Comparison of ENCODE assay signal across 26 cellular contexts in genomic region chr6:41049548-41049947, GRCh38. TPM values are rescaled to one million over a fixed set of nuclear protein-coding genes. Genes with fewer than 3 reads are reported as not detected.
A peak's percentile ranks its signal among the peaks of the same experiment; 100 is the strongest.
DNase-seq lines count a peak whose midpoint lies in the region; ATAC-seq, FAIRE-seq and TF ChIP-seq lines count a peak whose summit lies in the region.
"Had no signal": no experiment of that assay in that cellular context is flagged by ENCODE, and none has a peak within 500 bp of the region (broad histone marks: within the 10 kb centered on the region; RNA-seq: fewer than 3 reads in every experiment).

No MANE protein-coding gene starts in this region.

- TF ChIP-seq CTCF in GM23338 (conservative IDR thresholded peaks at IDR 0.05; ENCODE audit: low read depth in 2 of 2) (no peak), K562 (IDR thresholded peaks at IDR 0.05 in 2 of 3, conservative IDR thresholded peaks at IDR 0.05 in 1 of 3; ENCODE audit: insufficient read depth in 2 of 3, low read depth in 1 of 3, low read length in 3 of 3) (no peak), hepatocyte (IDR thresholded peaks at IDR 0.05; ENCODE audit: poor library complexity) (no peak), GM13976 (IDR thresholded peaks at IDR 0.05; ENCODE audit: borderline replicate concordance, control extremely low read depth, extremely low read depth, insufficient read depth, missing control alignments) (no peak)

- no peak overlapping the region for H3K18ac ChIP-seq in trophoblast cell (ENCODE audit: low read length)

- H4K12ac ChIP-seq in trophoblast cell (ENCODE audit: low read depth, low read length): no peak overlapping the region

- FAIRE-seq in K562 (lab: Jason Lieb, UNC): no peak
- FAIRE-seq: small intestine had no signal

- no TSS peak for BruUV-seq in K562 (replicated peaks; lab: Mats Ljungman, UMichigan)

- no peak overlapping the region for H3K23ac ChIP-seq in trophoblast cell (ENCODE audit: low read length)

- no peaks in the 10 kb centered on the region for H3K36me3 ChIP-seq in GM23338 (ENCODE audit: insufficient read depth)
- no peaks in the 10 kb centered on the region for H3K36me3 ChIP-seq in K562 (ENCODE audit: control insufficient read depth, insufficient read depth, low read length)
- H3K36me3 ChIP-seq in hepatocyte (replicated peaks; ENCODE audit: insufficient read depth, low read depth): no peaks in the 10 kb centered on the region
- no peaks in the 10 kb centered on the region for H3K36me3 ChIP-seq in trophoblast cell (ENCODE audit: control insufficient read depth in 1 of 2, insufficient read depth in 2 of 2, low read length in 2 of 2)
- H3K36me3 ChIP-seq: ascending aorta, esophagus squamous epithelium had no signal

- H2AK5ac ChIP-seq in trophoblast cell (ENCODE audit: low read length): no peak overlapping the region

- H4K91ac ChIP-seq in trophoblast cell (ENCODE audit: low read depth, low read length): peak overlapping the region; percentile 60

- in situ Hi-C loops in K562 (cut with MboI) (loop anchor here (25.0 kb wide), 1 partner anchor 1687 kb away; no protein-coding TSS in a partner anchor), GM13976 (cut with MboI; ENCODE audit: low sequenced_read_pairs, unreplicated experiment) (no loop called here)

- no peaks in the 10 kb centered on the region for H3K36me3 Mint-ChIP-seq in GM23338 (ENCODE audit: low read depth)
- H3K36me3 Mint-ChIP-seq in activated CD4-positive, alpha-beta T cell treated with anti-CD3 and anti-CD28 coated beads for 36 hours (ENCODE audit: low read depth): peaks cover 13% of the 10 kb centered on the region

- H3K9me1 ChIP-seq in K562 (ENCODE audit: control insufficient read depth, insufficient read depth, low read length): no peaks in the 10 kb centered on the region

- peaks cover 2% of the 10 kb centered on the region for H3K27me3 Mint-ChIP-seq in GM23338 (ENCODE audit: insufficient read depth, low read depth, poor library complexity)
- no peaks in the 10 kb centered on the region for H3K27me3 Mint-ChIP-seq in activated CD4-positive, alpha-beta T cell treated with anti-CD3 and anti-CD28 coated beads for 36 hours
- H3K27me3 Mint-ChIP-seq: activated T-cell treated with anti-CD3 and anti-CD28 coated beads, Interleukin-2, amount 50 U/mL, for 24 hours; CD8-positive, alpha-beta memory T cell; stimulated activated naive CD8-positive, alpha-beta T cell treated with anti-CD3 and anti-CD28 coated beads, Interleukin-15, amount 100 ng/mL, for 72 hours had no signal

- no peak overlapping the region for H2AFZ ChIP-seq in GM23338
- H2AFZ ChIP-seq in K562 (ENCODE audit: low read depth, low read length): no peak overlapping the region
- H2AFZ ChIP-seq in hepatocyte: no peak overlapping the region
- no peak overlapping the region for H2AFZ ChIP-seq in trophoblast cell (ENCODE audit: insufficient read depth, low read length, poor library complexity)

- peaks cover 19% of the 10 kb centered on the region for H3K4me1 Mint-ChIP-seq in GM23338
- H3K4me1 Mint-ChIP-seq in activated CD4-positive, alpha-beta T cell treated with anti-CD3 and anti-CD28 coated beads for 36 hours: peaks cover 17% of the 10 kb centered on the region

- H3F3A ChIP-seq in GM23338 (replicated peaks; ENCODE audit: low read depth): no peaks in the 10 kb centered on the region

- POLR2A ChIA-PET in K562 (lab: Yijun Ruan, JAX): interaction anchor here (0.6 to 1.7 kb wide), 4 partner anchors 13 to 1714 kb away, joined by 3 to 4 read pairs (median 3); no protein-coding TSS in a partner anchor
- POLR2A ChIA-PET in activated CD4-positive, alpha-beta T cell treated with anti-CD3 and anti-CD28 coated beads for 36 hours (lab: Charles Lee): interaction anchor here (0.6 kb wide), 1 partner anchor 36 kb away, joined by 11 read pairs; no protein-coding TSS in a partner anchor

- no peak overlapping the region for H3K4me3 Mint-ChIP-seq in GM23338
- H3K4me3 Mint-ChIP-seq in activated CD4-positive, alpha-beta T cell treated with anti-CD3 and anti-CD28 coated beads for 36 hours: no peak overlapping the region
- H3K4me3 Mint-ChIP-seq: activated T-cell treated with anti-CD3 and anti-CD28 coated beads, Interleukin-2, amount 50 U/mL, for 24 hours; CD8-positive, alpha-beta memory T cell; stimulated activated naive CD8-positive, alpha-beta T cell treated with anti-CD3 and anti-CD28 coated beads, Interleukin-15, amount 100 ng/mL, for 72 hours had no signal

- H3K9ac ChIP-seq in K562 (ENCODE audit: insufficient read depth in 1 of 2, low read depth in 2 of 2, low read length in 2 of 2): no peak overlapping the region
- no peak overlapping the region for H3K9ac ChIP-seq in trophoblast cell (ENCODE audit: low read length)

- intact Hi-C loops in K562 (cut with micrococcal nuclease): no loop called here
- intact Hi-C loops in activated CD4-positive, alpha-beta T cell treated with anti-CD3 and anti-CD28 coated beads for 36 hours (cut with DNase I, micrococcal nuclease): no loop called here

- H2BK120ac ChIP-seq in trophoblast cell (ENCODE audit: insufficient read depth, low read length, poor library complexity): peak overlapping the region; percentile 4

- H3K9me3 ChIP-seq in K562 (replicated peaks; ENCODE audit: control insufficient read depth, insufficient read depth, low read depth, low read length) (no peaks in the 10 kb centered on the region), hepatocyte (ENCODE audit: low read depth) (no peaks in the 10 kb centered on the region), trophoblast cell (ENCODE audit: insufficient read depth, low read depth, low read length) (no peaks in the 10 kb centered on the region)
- H3K9me3 ChIP-seq: ascending aorta, esophagus squamous epithelium, tibial nerve had no signal

- H3K4me2 ChIP-seq in GM23338 (no peak overlapping the region), K562 (ENCODE audit: insufficient read depth, low read length) (no peak overlapping the region), hepatocyte (peak overlapping the region; percentile 6), trophoblast cell (ENCODE audit: low read length) (peak overlapping the region; percentile 34)

- H3K14ac ChIP-seq in trophoblast cell (ENCODE audit: low read length): no peak overlapping the region

- H4K8ac ChIP-seq in trophoblast cell (ENCODE audit: low read depth, low read length): no peak overlapping the region

- ATAC-seq in GM23338: peak; percentile 39; the same call in 2 of the 3 replicates
- ATAC-seq in K562: no peak
- ATAC-seq in activated CD4-positive, alpha-beta T cell treated with anti-CD3 and anti-CD28 coated beads for 36 hours: no peak
- ATAC-seq in HG02623 (IDR thresholded peaks at IDR 0.05; ENCODE audit: unreplicated experiment): no peak
- ATAC-seq: left lobe of liver; stimulated activated naive CD8-positive, alpha-beta T cell treated with anti-CD3 and anti-CD28 coated beads, Interleukin-15, amount 100 ng/mL, for 72 hours had no signal

- DNase-seq in GM23338 (ENCODE audit: low spot score) (no peak), K562 (ENCODE audit: extremely low read depth in 1 of 4, low spot score in 3 of 4) (no peak), hepatocyte (ENCODE audit: low spot score) (peak; percentile 48), trophoblast cell (no peak), NCI-H146 treated with DMSO at 0.1 percent for 48 hours (lab: John Stamatoyannopoulos, UW; ENCODE audit: unreplicated experiment) (no peak), GM13976 (ENCODE audit: low spot score) (no peak)
- DNase-seq in activated CD4-positive, alpha-beta T cell treated with anti-CD3 and anti-CD28 coated beads for 36 hours: no peak
- DNase-seq: activated naive CD4-positive, alpha-beta T cell treated with Interleukin-2 at 50 U/mL for 16 hours; activated T-cell treated with anti-CD3 and anti-CD28 coated beads, Interleukin-2, amount 50 U/mL, for 24 hours; CD8-positive, alpha-beta memory T cell; DMS79; effector memory CD4-positive, alpha-beta T cell; esophagus squamous epithelium; HCEC 1CT; NCI-H2029 treated with DMSO at 0.1 percent for 48 hours; NCI-H510A treated with DMSO at 0.1 percent for 48 hours; NK-92 treated with Interleukin-12 subunit alpha and Interleukin-12 subunit beta, amount 100 ng/mL, for 24 hours; posterior cingulate gyrus; small intestine; stimulated activated CD4-positive, alpha-beta T cell treated with anti-CD3 and anti-CD28 coated beads, Interleukin-2, amount 100 ng/mL, for 48 hours; stimulated activated naive CD8-positive, alpha-beta T cell treated with anti-CD3 and anti-CD28 coated beads, Interleukin-15, amount 100 ng/mL, for 72 hours had no signal

- no peaks in the 10 kb centered on the region for H3K79me2 ChIP-seq in GM23338 (replicated peaks; ENCODE audit: insufficient read depth)
- no peaks in the 10 kb centered on the region for H3K79me2 ChIP-seq in K562 (ENCODE audit: control insufficient read depth, insufficient read depth, low read length)
- H3K79me2 ChIP-seq in hepatocyte: no peaks in the 10 kb centered on the region
- H3K79me2 ChIP-seq in trophoblast cell (ENCODE audit: control insufficient read depth, insufficient read depth, low read length, poor library complexity): no peaks in the 10 kb centered on the region

- TF ChIP-seq EP300 in K562 (IDR thresholded peaks at IDR 0.05; ENCODE audit: low read length): no peak

- TF ChIP-seq POLR2A in K562 (conservative IDR thresholded peaks at IDR 0.05): no peak

- no peak overlapping the region for H2BK5ac ChIP-seq in trophoblast cell (ENCODE audit: low read depth, low read length, poor library complexity)

- H3K27ac ChIP-seq in GM23338 (ENCODE audit: low read depth): no peak overlapping the region
- H3K27ac ChIP-seq in K562 (ENCODE audit: extremely low read depth, low read depth, low read length): no peak overlapping the region
- peak overlapping the region; percentile 72 for H3K27ac ChIP-seq in hepatocyte
- H3K27ac ChIP-seq in trophoblast cell (ENCODE audit: low read depth, low read length): peak overlapping the region; percentile 74
- H3K27ac ChIP-seq: ascending aorta, esophagus squamous epithelium, tibial nerve had no signal

- no peak for TF ChIP-seq RAD21 in K562 (CRISPR knock-in tag; conservative IDR thresholded peaks at IDR 0.05 in 1 of 2, IDR thresholded peaks at IDR 0.05 in 1 of 2)

- WGBS in K562 (ENCODE audit: insufficient coverage, low coverage, missing lambda C conversion rate): 38% methylated on average over 2 of the region's 2 CpGs
- WGBS in hepatocyte (ENCODE audit: low lambda C conversion rate, missing lambda C conversion rate): 28% methylated on average over 2 of the region's 2 CpGs
- no CpG with 5 or more reads among the region's 2 CpGs for WGBS in trophoblast cell (ENCODE audit: extremely low coverage, insufficient coverage, insufficient read length)

- H2BK12ac ChIP-seq in trophoblast cell (ENCODE audit: low read length): no peak overlapping the region

- CTCF ChIA-PET in K562 (lab: Yijun Ruan, JAX; ENCODE audit: low intra/inter-chr PET ratio): interaction anchor here (0.6 kb wide), 1 partner anchor 57 kb away, joined by 3 read pairs; no protein-coding TSS in a partner anchor
- CTCF ChIA-PET in activated CD4-positive, alpha-beta T cell treated with anti-CD3 and anti-CD28 coated beads for 36 hours (lab: Charles Lee): interaction anchor here (1.6 to 1.9 kb wide), 2 partner anchors 10 to 18 kb away, joined by 5 to 9 read pairs; partner anchors contain the start of gene UNC5CL

- H3K27me3 ChIP-seq in GM23338 (ENCODE audit: insufficient read depth): no peaks in the 10 kb centered on the region
- no peaks in the 10 kb centered on the region for H3K27me3 ChIP-seq in K562 (ENCODE audit: control insufficient read depth in 2 of 2, insufficient read depth in 2 of 2, low read length in 2 of 2)
- H3K27me3 ChIP-seq in hepatocyte: no peaks in the 10 kb centered on the region
- H3K27me3 ChIP-seq in trophoblast cell (ENCODE audit: insufficient read depth, low read length): no peaks in the 10 kb centered on the region
- H3K27me3 ChIP-seq: ascending aorta, esophagus squamous epithelium, tibial nerve had no signal

- no peaks in the 10 kb centered on the region for H3K9me2 ChIP-seq in GM23338 (ENCODE audit: insufficient read depth)
- H3K9me2 ChIP-seq in hepatocyte (replicated peaks; ENCODE audit: insufficient read depth): no peaks in the 10 kb centered on the region

- peaks cover 14% of the 10 kb centered on the region for H3K79me1 ChIP-seq in trophoblast cell (ENCODE audit: low read length)

- H3K4me3 ChIP-seq in GM23338: no peak overlapping the region
- H3K4me3 ChIP-seq in K562: no peak overlapping the region
- H3K4me3 ChIP-seq in hepatocyte: no peak overlapping the region
- H3K4me3 ChIP-seq in trophoblast cell (ENCODE audit: low read depth, low read length): no peak overlapping the region
- H3K4me3 ChIP-seq: ascending aorta, esophagus squamous epithelium, tibial nerve had no signal

- H3K4me1 ChIP-seq in GM23338 (ENCODE audit: insufficient read depth) (peaks cover 12% of the 10 kb centered on the region), K562 (replicated peaks in 1 of 2; ENCODE audit: control insufficient read depth in 2 of 2, insufficient read depth in 2 of 2, low read length in 2 of 2) (peaks cover 4 to 12% of the 10 kb centered on the region in 2 experiments), hepatocyte (ENCODE audit: insufficient read depth) (peaks cover 74% of the 10 kb centered on the region), trophoblast cell (ENCODE audit: control insufficient read depth in 1 of 2, insufficient read depth in 2 of 2, low read length in 2 of 2) (peaks cover 22 to 29% of the 10 kb centered on the region in 2 experiments)
- H3K4me1 ChIP-seq: ascending aorta, tibial nerve had no signal

- H4K20me1 ChIP-seq in GM23338 (replicated peaks; ENCODE audit: insufficient read depth): no peaks in the 10 kb centered on the region
- H4K20me1 ChIP-seq in K562 (replicated peaks; ENCODE audit: control insufficient read depth, insufficient read depth, low read length): peaks cover 4% of the 10 kb centered on the region; the same call in 1 of the 2 replicates
- no peaks in the 10 kb centered on the region for H4K20me1 ChIP-seq in hepatocyte (ENCODE audit: insufficient read depth, poor library complexity, severe bottlenecking)

- no peaks in the 10 kb centered on the region for H3K9me3 Mint-ChIP-seq in GM23338
- no peaks in the 10 kb centered on the region for H3K9me3 Mint-ChIP-seq in activated CD4-positive, alpha-beta T cell treated with anti-CD3 and anti-CD28 coated beads for 36 hours (ENCODE audit: low read depth)
- H3K9me3 Mint-ChIP-seq: activated T-cell treated with anti-CD3 and anti-CD28 coated beads, Interleukin-2, amount 50 U/mL, for 24 hours; CD8-positive, alpha-beta memory T cell had no signal

- H3K27ac Mint-ChIP-seq in GM23338: no peak overlapping the region
- no peak overlapping the region for H3K27ac Mint-ChIP-seq in activated CD4-positive, alpha-beta T cell treated with anti-CD3 and anti-CD28 coated beads for 36 hours
- H3K27ac Mint-ChIP-seq: activated T-cell treated with anti-CD3 and anti-CD28 coated beads, Interleukin-2, amount 50 U/mL, for 24 hours had no signal

- no peak overlapping the region for H3K4ac ChIP-seq in trophoblast cell (ENCODE audit: low read depth, low read length)

RNA-seq across cellular contexts. Expression of gene APOBEC2, which starts 3.5 kb away (rescaled TPM):
- total RNA-seq in GM23338 (2014; rRNA removed; shearing (Covaris generic)): not detected in 2 replicates
- polyA plus RNA-seq in GM23338 (2016; fragmentation: Nextera tagmentation; extraction: Ambion mirVana) (0.77 and 2.4 TPM in 2 replicates), K562 (2011; rRNA removed) (not detected in 2 replicates), K562 (2014; fragmentation: Illumina TruSeq; extraction: Trizol) (not detected in 2 replicates), K562 (2014; fragmentation: Nextera tagmentation; extraction: Ambion mirVana) (1 to 10 TPM in 1 of 2 experiments, under 1 TPM in 1; 0.25 to 1.6 TPM), K562 (2014; rRNA removed) (not detected in 2 replicates), hepatocyte (2.8 and 4.3 TPM in 2 replicates)
- not detected in 2 replicates for total RNA-seq in K562 (2011; cell fraction: chromatin; rRNA removed; ENCODE audit: low replicate concordance)
- not detected in 2 replicates for total RNA-seq in K562 (2011; cell fraction: nucleolus; rRNA removed)
- total RNA-seq in K562 (2011; cell fraction: nucleoplasm; rRNA removed): not detected in 2 replicates
- total RNA-seq in K562 (2014; rRNA removed) (not detected in 2 replicates), K562 (2014; rRNA removed; fragmentation: Illumina TruSeq; extraction: Trizol) (not detected in 2 replicates), K562 (2015; rRNA removed; fragmentation: Illumina TruSeq; extraction: Trizol) (not detected in 2 replicates), K562 (2021) (not detected in 2 replicates), hepatocyte (2.9 and 3.1 TPM in 2 replicates)
- not detected in 2 replicates for polyA plus RNA-seq in K562 (2011; cell fraction: cytosol; rRNA removed)
- polyA plus RNA-seq in K562 (2011; cell fraction: nucleus; rRNA removed): not detected in 2 replicates
- 0.10 and 0.61 TPM in 2 replicates for polyA plus RNA-seq in K562 (2012)
- polyA minus RNA-seq in K562 (2011; rRNA and poly(A)+ RNA removed): not detected in 2 replicates
- not detected in 2 replicates for polyA minus RNA-seq in K562 (2011; cell fraction: cytosol; rRNA and poly(A)+ RNA removed)
- not detected in 2 replicates for polyA minus RNA-seq in K562 (2011; cell fraction: nucleus; rRNA and poly(A)+ RNA removed)
- 0.60 and 0.69 TPM in 2 replicates for polyA plus RNA-seq in trophoblast cell (2013)
- total RNA-seq in activated CD4-positive, alpha-beta T cell treated with anti-CD3 and anti-CD28 coated beads for 36 hours: not detected
- total RNA-seq: ascending aorta; CD8-positive, alpha-beta memory T cell; HT1080; left lobe of liver; tibial nerve had no signal
- polyA plus RNA-seq: CD8-positive, alpha-beta memory T cell had no signal

RNA-seq across cellular contexts. Expression of gene TSPO2, which starts 7.3 kb away (rescaled TPM):
- total RNA-seq in GM23338 (2014; rRNA removed; shearing (Covaris generic)): not detected in 2 replicates
- polyA plus RNA-seq in GM23338 (2016; fragmentation: Nextera tagmentation; extraction: Ambion mirVana): 0.31 TPM in 1 of 2 replicates, not detected in the other
- total RNA-seq in K562 (2011; cell fraction: chromatin; rRNA removed; ENCODE audit: low replicate concordance): not detected in 2 replicates
- total RNA-seq in K562 (2011; cell fraction: nucleolus; rRNA removed): not detected in 2 replicates
- not detected in 2 replicates for total RNA-seq in K562 (2011; cell fraction: nucleoplasm; rRNA removed)
- not detected in 2 replicates for total RNA-seq in K562 (2014; rRNA removed)
- total RNA-seq in K562 (2014; rRNA removed; fragmentation: Illumina TruSeq; extraction: Trizol): not detected in 2 replicates
- not detected in 2 replicates for total RNA-seq in K562 (2015; rRNA removed; fragmentation: Illumina TruSeq; extraction: Trizol)
- total RNA-seq in K562 (2021): not detected in 2 replicates
- 0.12 TPM in 1 of 2 replicates, not detected in the other for polyA plus RNA-seq in K562 (2011; rRNA removed)
- not detected in 2 replicates for polyA plus RNA-seq in K562 (2011; cell fraction: cytosol; rRNA removed)
- polyA plus RNA-seq in K562 (2011; cell fraction: nucleus; rRNA removed): not detected in 2 replicates
- 0.19 TPM in 1 of 2 replicates, not detected in the other for polyA plus RNA-seq in K562 (2012)
- polyA plus RNA-seq in K562 (2014; fragmentation: Illumina TruSeq; extraction: Trizol): not detected in 2 replicates
- not detected for polyA plus RNA-seq in K562 (2014; fragmentation: Nextera tagmentation; extraction: Ambion mirVana)
- polyA plus RNA-seq in K562 (2014; rRNA removed): not detected in 2 replicates
- polyA minus RNA-seq in K562 (2011; rRNA and poly(A)+ RNA removed): not detected in 2 replicates
- polyA minus RNA-seq in K562 (2011; cell fraction: cytosol; rRNA and poly(A)+ RNA removed): not detected in 2 replicates
- polyA minus RNA-seq in K562 (2011; cell fraction: nucleus; rRNA and poly(A)+ RNA removed): not detected in 2 replicates
- total RNA-seq in hepatocyte: 0.27 TPM in 1 of 2 replicates, not detected in the other
- polyA plus RNA-seq in hepatocyte: 0.36 and 2.7 TPM in 2 replicates
- not detected in 2 replicates for polyA plus RNA-seq in trophoblast cell (2013)
- total RNA-seq in activated CD4-positive, alpha-beta T cell treated with anti-CD3 and anti-CD28 coated beads for 36 hours: not detected
- total RNA-seq: ascending aorta; CD8-positive, alpha-beta memory T cell; esophagus squamous epithelium; tibial nerve had no signal
- polyA plus RNA-seq: CD8-positive, alpha-beta memory T cell had no signal

RNA-seq across cellular contexts. Expression of gene UNC5CL, which starts 10.5 kb away (rescaled TPM):
- 1.2 and 2.4 TPM in 2 replicates for total RNA-seq in GM23338 (2014; rRNA removed; shearing (Covaris generic))
- polyA plus RNA-seq in GM23338 (2016; fragmentation: Nextera tagmentation; extraction: Ambion mirVana) (0.57 and 0.87 TPM in 2 replicates), K562 (2011; rRNA removed) (0.82 and 1.7 TPM in 2 replicates), K562 (2014; fragmentation: Illumina TruSeq; extraction: Trizol) (0.59 and 0.80 TPM in 2 replicates), K562 (2014; fragmentation: Nextera tagmentation; extraction: Ambion mirVana) (under 1 TPM in 1 of 2 experiments, not detected in 1; 0.07 TPM), K562 (2014; rRNA removed) (1.8 TPM in 2 replicates), hepatocyte (37.1 and 41.3 TPM in 2 replicates)
- total RNA-seq in K562 (2011; cell fraction: chromatin; rRNA removed; ENCODE audit: low replicate concordance): 2.7 and 3.1 TPM in 2 replicates
- 1.6 and 2.0 TPM in 2 replicates for total RNA-seq in K562 (2011; cell fraction: nucleolus; rRNA removed)
- 2.5 and 3.7 TPM in 2 replicates for total RNA-seq in K562 (2011; cell fraction: nucleoplasm; rRNA removed)
- total RNA-seq in K562 (2014; rRNA removed) (0.33 and 0.95 TPM in 2 replicates), K562 (2014; rRNA removed; fragmentation: Illumina TruSeq; extraction: Trizol) (0.35 and 0.40 TPM in 2 replicates), K562 (2015; rRNA removed; fragmentation: Illumina TruSeq; extraction: Trizol) (0.33 and 0.53 TPM in 2 replicates), K562 (2021) (0.64 and 0.78 TPM in 2 replicates), hepatocyte (38.1 and 42.9 TPM in 2 replicates)
- 0.72 and 1.2 TPM in 2 replicates for polyA plus RNA-seq in K562 (2011; cell fraction: cytosol; rRNA removed)
- 7.8 and 9.9 TPM in 2 replicates for polyA plus RNA-seq in K562 (2011; cell fraction: nucleus; rRNA removed)
- polyA plus RNA-seq in K562 (2012): 0.70 and 2.4 TPM in 2 replicates
- polyA minus RNA-seq in K562 (2011; rRNA and poly(A)+ RNA removed): 0.21 and 0.39 TPM in 2 replicates
- not detected in 2 replicates for polyA minus RNA-seq in K562 (2011; cell fraction: cytosol; rRNA and poly(A)+ RNA removed)
- polyA minus RNA-seq in K562 (2011; cell fraction: nucleus; rRNA and poly(A)+ RNA removed): 1.5 and 2.4 TPM in 2 replicates
- 0.57 and 0.70 TPM in 2 replicates for polyA plus RNA-seq in trophoblast cell (2013)
- 1 to 10 TPM; 1.8 to 1.9 TPM for total RNA-seq in activated CD4-positive, alpha-beta T cell treated with anti-CD3 and anti-CD28 coated beads for 36 hours

RNA-seq across cellular contexts. Expression of gene OARD1, which starts 22.6 kb away (rescaled TPM):
- 25.9 and 33.1 TPM in 2 replicates for total RNA-seq in GM23338 (2014; rRNA removed; shearing (Covaris generic))
- polyA plus RNA-seq in GM23338 (2016; fragmentation: Nextera tagmentation; extraction: Ambion mirVana) (49.9 and 60.8 TPM in 2 replicates), K562 (2011; rRNA removed) (38.4 and 45.7 TPM in 2 replicates), K562 (2014; fragmentation: Illumina TruSeq; extraction: Trizol) (63.2 and 65.8 TPM in 2 replicates), K562 (2014; fragmentation: Nextera tagmentation; extraction: Ambion mirVana) (10 to 100 TPM; 79.6 to 88.3 TPM), K562 (2014; rRNA removed) (70.3 and 71.6 TPM in 2 replicates), hepatocyte (37.7 and 46.4 TPM in 2 replicates)
- total RNA-seq in K562 (2011; cell fraction: chromatin; rRNA removed; ENCODE audit: low replicate concordance): 23.6 and 48.3 TPM in 2 replicates
- total RNA-seq in K562 (2011; cell fraction: nucleolus; rRNA removed): 21.2 and 21.8 TPM in 2 replicates
- 38.5 and 60.6 TPM in 2 replicates for total RNA-seq in K562 (2011; cell fraction: nucleoplasm; rRNA removed)
- total RNA-seq in K562 (2014; rRNA removed) (32.7 and 49.3 TPM in 2 replicates), K562 (2014; rRNA removed; fragmentation: Illumina TruSeq; extraction: Trizol) (61.1 and 63.2 TPM in 2 replicates), K562 (2015; rRNA removed; fragmentation: Illumina TruSeq; extraction: Trizol) (56.2 and 60.8 TPM in 2 replicates), K562 (2021) (43.4 and 47.1 TPM in 2 replicates), hepatocyte (28.0 and 31.2 TPM in 2 replicates)
- 9.3 and 22.8 TPM in 2 replicates for polyA plus RNA-seq in K562 (2011; cell fraction: cytosol; rRNA removed)
- 22.4 and 26.7 TPM in 2 replicates for polyA plus RNA-seq in K562 (2011; cell fraction: nucleus; rRNA removed)
- 51.9 and 66.7 TPM in 2 replicates for polyA plus RNA-seq in K562 (2012)
- polyA minus RNA-seq in K562 (2011; rRNA and poly(A)+ RNA removed): 35.1 and 49.4 TPM in 2 replicates
- polyA minus RNA-seq in K562 (2011; cell fraction: cytosol; rRNA and poly(A)+ RNA removed): 7.8 and 10.4 TPM in 2 replicates
- 35.0 and 66.5 TPM in 2 replicates for polyA minus RNA-seq in K562 (2011; cell fraction: nucleus; rRNA and poly(A)+ RNA removed)
- polyA plus RNA-seq in trophoblast cell (2013): 31.8 TPM in 2 replicates
- total RNA-seq in activated CD4-positive, alpha-beta T cell treated with anti-CD3 and anti-CD28 coated beads for 36 hours: 10 to 100 TPM; 35.3 to 45.1 TPM
- total RNA-seq: ascending aorta had no signal

RNA-seq across cellular contexts. Expression of gene NFYA, which starts 23.2 kb away (rescaled TPM):
- 35.7 and 39.1 TPM in 2 replicates for total RNA-seq in GM23338 (2014; rRNA removed; shearing (Covaris generic))
- polyA plus RNA-seq in GM23338 (2016; fragmentation: Nextera tagmentation; extraction: Ambion mirVana): 10.2 and 10.8 TPM in 2 replicates
- total RNA-seq in K562 (2011; cell fraction: chromatin; rRNA removed; ENCODE audit: low replicate concordance): 14.4 and 20.1 TPM in 2 replicates
- total RNA-seq in K562 (2011; cell fraction: nucleolus; rRNA removed): 8.7 and 9.7 TPM in 2 replicates
- total RNA-seq in K562 (2011; cell fraction: nucleoplasm; rRNA removed): 11.2 and 12.9 TPM in 2 replicates
- total RNA-seq in K562 (2014; rRNA removed): 18.6 and 23.8 TPM in 2 replicates
- total RNA-seq in K562 (2014; rRNA removed; fragmentation: Illumina TruSeq; extraction: Trizol): 19.2 and 20.4 TPM in 2 replicates
- 24.4 and 26.6 TPM in 2 replicates for total RNA-seq in K562 (2015; rRNA removed; fragmentation: Illumina TruSeq; extraction: Trizol)
- total RNA-seq in K562 (2021): 24.3 and 27.4 TPM in 2 replicates
- polyA plus RNA-seq in K562 (2011; rRNA removed): 21.8 and 25.1 TPM in 2 replicates
- polyA plus RNA-seq in K562 (2011; cell fraction: cytosol; rRNA removed): 24.0 and 24.5 TPM in 2 replicates
- polyA plus RNA-seq in K562 (2011; cell fraction: nucleus; rRNA removed): 31.2 and 32.0 TPM in 2 replicates
- polyA plus RNA-seq in K562 (2012): 18.8 and 30.1 TPM in 2 replicates
- polyA plus RNA-seq in K562 (2014; fragmentation: Illumina TruSeq; extraction: Trizol): 31.2 and 37.1 TPM in 2 replicates
- 10 to 100 TPM in 1 of 2 experiments, 1 to 10 TPM in 1; 7.3 to 10.1 TPM for polyA plus RNA-seq in K562 (2014; fragmentation: Nextera tagmentation; extraction: Ambion mirVana)
- polyA plus RNA-seq in K562 (2014; rRNA removed): 21.9 and 22.7 TPM in 2 replicates
- 51.8 and 65.3 TPM in 2 replicates for polyA minus RNA-seq in K562 (2011; rRNA and poly(A)+ RNA removed)
- polyA minus RNA-seq in K562 (2011; cell fraction: cytosol; rRNA and poly(A)+ RNA removed): 24.0 and 33.8 TPM in 2 replicates
- polyA minus RNA-seq in K562 (2011; cell fraction: nucleus; rRNA and poly(A)+ RNA removed): 11.7 and 20.1 TPM in 2 replicates
- total RNA-seq in hepatocyte: 25.2 TPM in 2 replicates
- polyA plus RNA-seq in hepatocyte: 16.8 and 18.7 TPM in 2 replicates
- 39.9 and 41.2 TPM in 2 replicates for polyA plus RNA-seq in trophoblast cell (2013)
- 10 to 100 TPM; 31.5 to 38.2 TPM for total RNA-seq in activated CD4-positive, alpha-beta T cell treated with anti-CD3 and anti-CD28 coated beads for 36 hours

Comparison
In these comparisons a context has a peak if more than half of its experiments do, and no peak if none do; other contexts are left out.
1. H3K27ac ChIP-seq: peak in hepatocyte (single experiment) and trophoblast cell (single experiment); none in GM23338 (single experiment) and K562 (single experiment).
2. H3K4me2 ChIP-seq: peak in hepatocyte (single experiment) and trophoblast cell (single experiment); none in GM23338 (single experiment) and K562 (single experiment).